In the genomic region with DNA sequence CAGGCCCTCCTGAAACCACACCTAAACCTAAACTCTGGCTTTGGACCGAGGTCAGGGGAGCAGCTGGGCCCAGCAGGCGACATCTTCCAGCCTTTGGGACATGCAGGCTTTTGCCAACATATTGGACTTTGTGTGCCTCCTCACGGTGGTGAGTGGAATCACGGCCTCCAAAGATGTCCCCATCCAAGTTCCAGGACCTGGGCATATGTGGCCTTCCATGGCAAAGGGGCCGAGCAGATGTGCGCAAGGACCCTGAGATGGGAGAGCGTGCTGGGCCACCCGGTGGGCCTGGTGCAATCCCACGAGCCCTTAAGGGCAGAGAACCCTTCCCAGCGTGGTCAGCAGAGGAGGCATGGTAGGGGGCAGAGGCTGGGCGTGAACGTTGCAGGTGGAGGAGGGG, we compare ENCODE assay signal across 1 cellular context.
TF ChIP-seq lines count a peak whose summit lies in the region.

No MANE protein-coding gene starts in this region.

TF ChIP-seq in Ishikawa, 13 proteins besides CTCF, POLR2A, EP300 and RAD21 (continued from another document):
- TF ChIP-seq, protein P1, sequence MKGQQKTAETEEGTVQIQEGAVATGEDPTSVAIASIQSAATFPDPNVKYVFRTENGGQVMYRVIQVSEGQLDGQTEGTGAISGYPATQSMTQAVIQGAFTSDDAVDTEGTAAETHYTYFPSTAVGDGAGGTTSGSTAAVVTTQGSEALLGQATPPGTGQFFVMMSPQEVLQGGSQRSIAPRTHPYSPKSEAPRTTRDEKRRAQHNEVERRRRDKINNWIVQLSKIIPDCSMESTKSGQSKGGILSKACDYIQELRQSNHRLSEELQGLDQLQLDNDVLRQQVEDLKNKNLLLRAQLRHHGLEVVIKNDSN (IDR thresholded peaks at IDR 0.05): no peak
- TF ChIP-seq CEBPB (IDR thresholded peaks at IDR 0.05) (no peak), CREB1 (IDR thresholded peaks at IDR 0.05; ENCODE audit: low read depth) (no peak), FOXM1 (IDR thresholded peaks at IDR 0.05; ENCODE audit: borderline replicate concordance, low read depth) (no peak), TAF1 (IDR thresholded peaks at IDR 0.05; ENCODE audit: low read depth) (no peak), TEAD4 (IDR thresholded peaks at IDR 0.05) (no peak), REST (IDR thresholded peaks at IDR 0.05; ENCODE audit: low read depth) (no peak)
- TF ChIP-seq, protein P2, sequence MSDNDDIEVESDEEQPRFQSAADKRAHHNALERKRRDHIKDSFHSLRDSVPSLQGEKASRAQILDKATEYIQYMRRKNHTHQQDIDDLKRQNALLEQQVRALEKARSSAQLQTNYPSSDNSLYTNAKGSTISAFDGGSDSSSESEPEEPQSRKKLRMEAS (IDR thresholded peaks at IDR 0.05): no peak
